Comparison of ENCODE assay signal across 9 cellular contexts in the genomic region with DNA sequence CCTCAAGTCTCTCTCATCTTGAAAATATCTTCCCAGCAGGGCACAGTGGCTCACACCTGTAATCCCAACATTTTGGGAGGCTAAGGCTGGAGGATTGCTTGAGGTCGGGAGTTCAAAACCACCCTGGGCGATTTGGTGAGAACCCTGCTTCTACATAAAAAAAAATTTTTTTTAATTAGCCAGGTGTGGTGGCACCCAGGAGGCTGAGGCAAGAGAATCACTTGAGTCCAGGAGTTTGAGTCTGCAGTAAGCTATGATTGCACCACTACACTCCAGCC. TPM values are rescaled to one million over a fixed set of nuclear protein-coding genes. Genes with fewer than 3 reads are reported as not detected.
A peak's percentile ranks its signal among the peaks of the same experiment; 100 is the strongest.
DNase-seq lines count a peak whose midpoint lies in the region; TF ChIP-seq lines count a peak whose summit lies in the region.
"Had no signal": no experiment of that assay in that cellular context is flagged by ENCODE, and none has a peak within 500 bp of the region (broad histone marks: within the 10 kb centered on the region; RNA-seq: fewer than 3 reads in every experiment).

No MANE protein-coding gene starts in this region.

- no peak for TF ChIP-seq POLR2A in esophagus squamous epithelium (IDR thresholded peaks at IDR 0.05)
- no peak for TF ChIP-seq POLR2A in sigmoid colon (IDR thresholded peaks at IDR 0.05)

- H3K9ac ChIP-seq in BLaER1 (no peak overlapping the region), OCI-LY3 (ENCODE audit: low read length) (no peak overlapping the region)

- H3K36me3 Mint-ChIP-seq in CD14-positive monocyte, result no peaks in the 10 kb centered on the region

- no peak for TF ChIP-seq EP300 in sigmoid colon (IDR thresholded peaks at IDR 0.05)

- H3K36me3 ChIP-seq in BLaER1 (no peaks in the 10 kb centered on the region), OCI-LY3 (replicated peaks; ENCODE audit: low read depth, low read length) (peaks cover 4% of the 10 kb centered on the region), esophagus squamous epithelium (no peaks in the 10 kb centered on the region), sigmoid colon (no peaks in the 10 kb centered on the region)

- H3K4me3 ChIP-seq in BLaER1 (no peak overlapping the region), OCI-LY3 (ENCODE audit: low read length) (peak overlapping the region; percentile 79; the same call in 1 of the 2 replicates), esophagus squamous epithelium (peak overlapping the region in 1 of 4 donors; percentile 76), sigmoid colon (no peak overlapping the region)

- peaks cover 44% of the 10 kb centered on the region for H3K4me1 Mint-ChIP-seq in CD14-positive monocyte

- H2AFZ ChIP-seq in OCI-LY3 (ENCODE audit: low read depth, low read length), result no peak overlapping the region

- no peak overlapping the region for H3K27ac ChIP-seq in BLaER1
- no peak overlapping the region; the same call in 1 of the 2 replicates for H3K27ac ChIP-seq in OCI-LY3 (ENCODE audit: low read length)
- peak overlapping the region; percentile 96 to 99 (median 98) for H3K27ac ChIP-seq in esophagus squamous epithelium
- peak overlapping the region; percentile 90 to 96 (median 93) for H3K27ac ChIP-seq in sigmoid colon

- H3K27me3 Mint-ChIP-seq in CD14-positive monocyte (ENCODE audit: low read depth in 3 of 3), result peaks cover 6 to 12% (median 10%) of the 10 kb centered on the region in 3 donors

- H3K9me3 ChIP-seq in BLaER1, result no peaks in the 10 kb centered on the region
- no peaks in the 10 kb centered on the region for H3K9me3 ChIP-seq in OCI-LY3 (ENCODE audit: insufficient read depth, low read length)
- H3K9me3 ChIP-seq in esophagus squamous epithelium, result no peaks in the 10 kb centered on the region
- no peaks in the 10 kb centered on the region for H3K9me3 ChIP-seq in sigmoid colon

- no peak for TF ChIP-seq CTCF in OCI-LY3 (IDR thresholded peaks at IDR 0.05; ENCODE audit: low read depth, low read length)
- TF ChIP-seq CTCF in esophagus squamous epithelium (IDR thresholded peaks at IDR 0.05), result no peak
- no peak for TF ChIP-seq CTCF in sigmoid colon (IDR thresholded peaks at IDR 0.05)
- TF ChIP-seq CTCF in CD14-positive monocyte (IDR thresholded peaks at IDR 0.05), result no peak

- no peak overlapping the region for H3K4me3 Mint-ChIP-seq in CD14-positive monocyte

- H3K4me2 ChIP-seq in BLaER1 (peak overlapping the region; percentile 93), OCI-LY3 (ENCODE audit: low read length) (peak overlapping the region; percentile 87)

- H3K27me3 ChIP-seq in BLaER1 (peaks cover 16% of the 10 kb centered on the region), OCI-LY3 (ENCODE audit: low read depth, low read length) (no peaks in the 10 kb centered on the region), esophagus squamous epithelium (no peaks in the 10 kb centered on the region), sigmoid colon (no peaks in the 10 kb centered on the region)

- peak overlapping the region in 1 of 7 donors; percentile 25 for H3K27ac Mint-ChIP-seq in CD14-positive monocyte

- peaks cover 47% of the 10 kb centered on the region for H3K4me1 ChIP-seq in BLaER1
- H3K4me1 ChIP-seq in OCI-LY3 (ENCODE audit: low read length), result peaks cover 56% of the 10 kb centered on the region
- peaks cover 19 to 67% (median 34%) of the 10 kb centered on the region in 3 donors for H3K4me1 ChIP-seq in esophagus squamous epithelium
- H3K4me1 ChIP-seq in sigmoid colon, result peaks cover 0 to 41% (median 35%) of the 10 kb centered on the region in 4 donors

- 78 to 90% methylated on average over 2 of the region's 2 CpGs for WGBS in esophagus squamous epithelium, 2 donors
- 90 to 96% methylated on average over 2 of the region's 2 CpGs for WGBS in sigmoid colon, 2 donors

- H3K9me3 Mint-ChIP-seq in CD14-positive monocyte, result no peaks in the 10 kb centered on the region

- H4K20me1 ChIP-seq in BLaER1 (no peaks in the 10 kb centered on the region), OCI-LY3 (ENCODE audit: insufficient read depth, low read length) (no peaks in the 10 kb centered on the region)

- intact Hi-C loops in esophagus squamous epithelium (cut with DNase I), result no loop called here
- intact Hi-C loops in sigmoid colon (cut with DNase I), result loop anchor here (5.0 kb wide), 1 partner anchor 179 kb away; a partner anchor contains a TSS
- intact Hi-C loops in CD14-positive monocyte (cut with micrococcal nuclease), result loop anchor here (5.0 to 10.0 kb wide), 3 partner anchors 182 to 671 kb away; a partner anchor contains a TSS

- DNase-seq in esophagus squamous epithelium (lab: John Stamatoyannopoulos, UW) (no peak), sigmoid colon (no peak), anterior cingulate cortex (lab: John Stamatoyannopoulos, UW) (no peak), ureter (ENCODE audit: low spot score) (no peak), CD14-positive monocyte (ENCODE audit: low spot score) (no peak), NCI-H524 (lab: John Stamatoyannopoulos, UW) (no peak)

- no peaks in the 10 kb centered on the region for H3K79me2 ChIP-seq in OCI-LY3 (ENCODE audit: low read length)

RNA-seq across cellular contexts. Expression of a gene that starts 13.0 kb away (rescaled TPM):
- 10 to 100 TPM; 10.6 to 26.9 (median 16.2) TPM for total RNA-seq in esophagus squamous epithelium
- 10 to 100 TPM; 37.2 to 54.8 (median 44.2) TPM for total RNA-seq in sigmoid colon
- polyA plus RNA-seq in sigmoid colon, result 10 to 100 TPM in 1 of 3 donors, 1 to 10 TPM in 2; 3.6 to 10.5 (median 3.7) TPM
- total RNA-seq in ureter, result 52.7 TPM
- polyA plus RNA-seq in CD14-positive monocyte, result 1 to 10 TPM in 1 of 2 donors, under 1 TPM in 1; 0.85 to 1.7 TPM

RNA-seq across cellular contexts. Expression of a gene that starts 30.8 kb away (rescaled TPM):
- not detected for total RNA-seq in esophagus squamous epithelium
- total RNA-seq in sigmoid colon, result not detected
- under 1 TPM in 1 of 3 donors, not detected in 2; 0.04 TPM for polyA plus RNA-seq in sigmoid colon
- total RNA-seq in ureter, result 0.18 TPM
- under 1 TPM; 0.16 to 0.23 TPM for polyA plus RNA-seq in CD14-positive monocyte
- total RNA-seq: LHCN-M2 had no signal

Comparison
In these comparisons a context has a peak if more than half of its experiments do, and no peak if none do; other contexts are left out.
1. H3K27ac ChIP-seq: peak in esophagus squamous epithelium (4 of 4) and sigmoid colon (4 of 4); none in BLaER1 (single experiment) and OCI-LY3 (single experiment).